In genomic region chr2:234992624-234993349, GRCh38 we compare ENCODE assay signal across 1 cellular context.
TF ChIP-seq lines count a peak whose summit lies in the region.

No MANE protein-coding gene starts in this region.

TF ChIP-seq in H1, 55 proteins besides CTCF, POLR2A, EP300 and RAD21:
- no peak for TF ChIP-seq NRF1 (IDR thresholded peaks at IDR 0.05; ENCODE audit: low read depth, low read length)
- TF ChIP-seq, protein P1, sequence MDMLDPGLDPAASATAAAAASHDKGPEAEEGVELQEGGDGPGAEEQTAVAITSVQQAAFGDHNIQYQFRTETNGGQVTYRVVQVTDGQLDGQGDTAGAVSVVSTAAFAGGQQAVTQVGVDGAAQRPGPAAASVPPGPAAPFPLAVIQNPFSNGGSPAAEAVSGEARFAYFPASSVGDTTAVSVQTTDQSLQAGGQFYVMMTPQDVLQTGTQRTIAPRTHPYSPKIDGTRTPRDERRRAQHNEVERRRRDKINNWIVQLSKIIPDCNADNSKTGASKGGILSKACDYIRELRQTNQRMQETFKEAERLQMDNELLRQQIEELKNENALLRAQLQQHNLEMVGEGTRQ (IDR thresholded peaks at IDR 0.05; ENCODE audit: low read length): no peak
- no peak for TF ChIP-seq SAP30 (IDR thresholded peaks at IDR 0.05; ENCODE audit: insufficient read depth, insufficient replicate concordance, low read length)
- no peak for TF ChIP-seq TEAD4 (IDR thresholded peaks at IDR 0.05; ENCODE audit: low read depth, low read length)
- no peak for TF ChIP-seq CREB1 (IDR thresholded peaks at IDR 0.05)
- TF ChIP-seq EZH2 (IDR thresholded peaks at IDR 0.05; ENCODE audit: low read depth, low read length, severe bottlenecking): no peak
- no peak for TF ChIP-seq SP4 (IDR thresholded peaks at IDR 0.05; ENCODE audit: low read length)
- TF ChIP-seq SIN3A (conservative IDR thresholded peaks at IDR 0.05 in 1 of 2, IDR thresholded peaks at IDR 0.05 in 1 of 2; ENCODE audit: low read depth in 1 of 2, low read length in 2 of 2): no peak
TF ChIP-seq in H1: peak in this region for 0.
